ENCODE assay signal across 8 cellular contexts in genomic region chr10:80046629-80047441, GRCh38. TPM values are rescaled to one million over a fixed set of nuclear protein-coding genes. Genes with fewer than 3 reads are reported as not detected.
DNase-seq lines count a peak whose midpoint lies in the region; ATAC-seq and TF ChIP-seq lines count a peak whose summit lies in the region.

No MANE protein-coding gene starts in this region.

- ATAC-seq in GM18858 (IDR thresholded peaks at IDR 0.05; ENCODE audit: unreplicated experiment): peak; percentile 88
- peak; percentile 85 for ATAC-seq in HG03108 (IDR thresholded peaks at IDR 0.05; ENCODE audit: unreplicated experiment)
- peak; percentile 96 to 97 for ATAC-seq in naive B cell (ENCODE audit: low read depth in 2 of 2)

- peak overlapping the region in 2 of 6 donors; percentile 15 to 65 for H3K27ac Mint-ChIP-seq in naive B cell

- H3K4me3 ChIP-seq in AG09309 (ENCODE audit: control insufficient read depth, low read depth, low read length): no peak overlapping the region
- H3K4me3 ChIP-seq in epithelial cell of esophagus (ENCODE audit: low read length): no peak overlapping the region

- H3K4me1 Mint-ChIP-seq in naive B cell: no peaks in the 10 kb centered on the region

- peaks cover 0 to 8% (median 0%) of the 10 kb centered on the region in 3 donors for H3K27me3 Mint-ChIP-seq in naive B cell

- TF ChIP-seq CTCF in AG09309 (IDR thresholded peaks at IDR 0.05; ENCODE audit: control insufficient read depth, insufficient read depth, low read depth, low read length, missing control alignments) (peak; percentile 97), epithelial cell of esophagus (IDR thresholded peaks at IDR 0.05; ENCODE audit: insufficient read depth, low read depth, low read length, missing control alignments) (peak; percentile 92)

- no peaks in the 10 kb centered on the region for H3K9me3 Mint-ChIP-seq in naive B cell

- H3K4me3 Mint-ChIP-seq in naive B cell: no peak overlapping the region

- no peaks in the 10 kb centered on the region for H3K36me3 Mint-ChIP-seq in naive B cell

- DNase-seq in AG09309 (ENCODE audit: low read depth) (peak; percentile 18), NOMO-1 (lab: John Stamatoyannopoulos, UW; ENCODE audit: unreplicated experiment in 2 of 2) (peak; percentile 10 to 48), epithelial cell of esophagus (ENCODE audit: low read depth) (peak; percentile 72), naive B cell (peak; percentile 71)
- peak; percentile 24 for DNase-seq in activated CD8-positive, alpha-beta memory T cell treated with anti-CD3 and anti-CD28 coated beads, Interleukin-2, amount 50 U/mL, for 1 hour (ENCODE audit: extremely low read depth)
- peak; percentile 65 for DNase-seq in stimulated activated CD8-positive, alpha-beta memory T cell treated with anti-CD3 and anti-CD28 coated beads, Interleukin-7, amount 100 ng/mL, for 24 hours (ENCODE audit: low read depth)

RNA-seq across cellular contexts. Expression of gene TMEM254, which starts 31.6 kb away (rescaled TPM):
- 10 to 100 TPM; 26.2 to 46.5 (median 36.7) TPM for polyA plus RNA-seq in naive B cell (ENCODE audit: low read depth in 6 of 6)

Comparison
In these comparisons a context has a peak if more than half of its experiments do, and no peak if none do; other contexts are left out.
1. DNase-seq: peak in every context shown above with its lines; median percentile 72 in epithelial cell of esophagus; 71 in naive B cell; 65 in stimulated activated CD8-positive, alpha-beta memory T cell treated with anti-CD3 and anti-CD28 coated beads, Interleukin-7, amount 100 ng/mL, for 24 hours; 29 in NOMO-1; 24 in activated CD8-positive, alpha-beta memory T cell treated with anti-CD3 and anti-CD28 coated beads, Interleukin-2, amount 50 U/mL, for 1 hour; 18 in AG09309.